In genomic region chr10:63446716-63447440, GRCh38 we compare ENCODE assay signal across 23 cellular contexts.
"Had no signal": no experiment of that assay in that cellular context is flagged by ENCODE, and none has a peak within 500 bp of the region (broad histone marks: within the 10 kb centered on the region; RNA-seq: fewer than 3 reads in every experiment).

No MANE protein-coding gene starts in this region.

- ATAC-seq: esophagus mucosa; gastroesophageal sphincter; left cardiac atrium; lower lobe of right lung; mucosa of descending colon; naive thymus-derived CD8-positive, alpha-beta T cell; psoas muscle; stimulated activated effector memory CD8-positive, alpha-beta T cell treated with anti-CD3 and anti-CD28 coated beads, Interleukin-12 subunit alpha, Interleukin-12 subunit beta, amount 100 ng/mL, for 72 hours; upper lobe of right lung had no signal

- H3K27ac ChIP-seq: dorsolateral prefrontal cortex, gastroesophageal sphincter, left ventricle myocardium inferior, lower lobe of right lung, neutrophil, psoas muscle, sigmoid colon, testis, tibial nerve, upper lobe of right lung, vagina had no signal

- H3K9me3 ChIP-seq: gastroesophageal sphincter, left ventricle myocardium inferior, lower lobe of right lung, mucosa of descending colon, neutrophil, psoas muscle, sigmoid colon, testis, tibial nerve, upper lobe of right lung, vagina had no signal

- H3K4me1 ChIP-seq: upper lobe of right lung, vagina had no signal

- H3K36me3 ChIP-seq: gastroesophageal sphincter, left ventricle myocardium inferior, lower lobe of right lung, neutrophil, sigmoid colon, upper lobe of right lung, vagina had no signal

- H3K4me3 ChIP-seq: dorsolateral prefrontal cortex, gastroesophageal sphincter, left ventricle myocardium inferior, lower lobe of right lung, mucosa of descending colon, psoas muscle, sigmoid colon, testis, tibial nerve, upper lobe of right lung, vagina had no signal

- H3K27me3 ChIP-seq: dorsolateral prefrontal cortex, gastroesophageal sphincter, neutrophil, sigmoid colon, testis, tibial nerve, upper lobe of right lung, vagina had no signal

- DNase-seq: cortex of kidney; dorsolateral prefrontal cortex; effector CD8-positive, alpha-beta T cell; glutamatergic neuron; islet precursor cell; left cardiac atrium; left ventricle myocardium inferior; lower lobe of right lung; mesendoderm; mucosa of descending colon; naive thymus-derived CD8-positive, alpha-beta T cell; psoas muscle; sigmoid colon; stimulated activated CD4-positive, alpha-beta T cell treated with anti-CD3 and anti-CD28 coated beads, Interleukin-4, amount 100 ng/mL, for 1 hour; stimulated activated CD8-positive, alpha-beta memory T cell treated with anti-CD3 and anti-CD28 coated beads, Interleukin-4, amount 100 ng/mL, for 48 hours; testis; upper lobe of right lung had no signal
